ENCODE assay signal across 8 cellular contexts in the genomic region with DNA sequence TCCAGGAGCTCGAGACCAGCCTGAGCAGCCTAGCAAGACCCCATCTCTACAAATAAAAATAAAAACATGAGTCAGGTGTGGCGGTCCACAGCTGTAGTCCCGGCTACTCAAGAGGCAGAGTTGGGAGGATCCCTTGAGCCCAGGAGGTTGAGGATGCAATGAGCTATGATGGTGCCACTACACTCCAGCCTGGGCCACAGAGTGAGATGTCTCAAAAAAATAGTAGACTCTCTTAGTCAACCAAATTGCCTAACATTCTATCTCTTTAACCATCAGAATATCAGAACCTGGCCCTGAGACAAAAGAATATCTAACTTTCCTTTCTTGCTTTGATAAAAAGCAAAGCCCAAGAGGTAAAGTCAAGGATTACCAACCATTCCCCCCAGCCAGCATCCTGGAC.
"Had no signal": no experiment of that assay in that cellular context is flagged by ENCODE, and none has a peak within 500 bp of the region (broad histone marks: within the 10 kb centered on the region; RNA-seq: fewer than 3 reads in every experiment).

No MANE protein-coding gene starts in this region.

- FAIRE-seq: G401.6, GM12878, GM12891, GM12892, GM18507, GM19239 had no signal

- ATAC-seq: GM12878 had no signal

- DNase-seq: GDM1, GF-D8 had no signal

- H3K4me3 ChIP-seq: GM12878 had no signal
